Comparison of ENCODE assay signal across 2 cellular contexts in the genomic region with DNA sequence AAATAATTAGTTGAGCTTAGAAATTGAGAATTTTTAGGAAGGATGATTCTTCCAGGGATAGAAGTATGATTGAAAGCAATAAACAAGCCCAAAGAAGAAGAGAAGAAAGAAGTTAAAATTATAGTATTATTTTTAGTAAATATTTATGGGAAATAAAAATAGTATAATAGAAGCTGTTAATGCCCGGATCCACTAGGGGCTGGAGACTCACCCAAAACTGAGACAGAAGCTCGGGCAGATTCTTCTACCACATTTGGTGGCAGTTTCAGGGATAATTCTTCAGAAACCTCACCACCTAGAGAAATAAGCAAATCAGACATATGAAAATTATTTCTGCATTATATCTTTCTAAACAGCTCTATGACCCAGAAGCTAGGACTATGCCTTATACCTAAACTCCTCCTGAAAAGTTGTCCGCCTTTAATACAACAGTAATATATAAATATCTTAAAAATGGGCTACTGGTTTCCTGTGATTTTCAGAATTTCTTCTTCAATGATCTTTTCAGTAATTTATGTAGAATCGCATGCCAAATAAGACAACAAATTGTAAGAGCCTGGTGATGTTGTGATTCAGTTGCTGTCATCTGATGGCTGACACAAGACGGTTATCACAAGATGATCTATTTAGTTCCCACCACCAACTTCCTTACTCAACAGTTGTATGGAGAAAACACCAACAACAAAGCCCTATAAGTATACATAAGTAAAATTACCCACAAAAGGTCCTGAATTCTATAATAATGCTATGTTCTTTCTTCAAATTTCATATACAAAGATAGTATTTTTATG.
A peak's percentile ranks its signal among the peaks of the same experiment; 100 is the strongest.
TF ChIP-seq lines count a peak whose summit lies in the region.

No MANE protein-coding gene starts in this region.

TF ChIP-seq in GM23338, 12 proteins besides CTCF, POLR2A, EP300 and RAD21 (continued from another document):
- TF ChIP-seq ZNF331 (CRISPR knock-in tag; IDR thresholded peaks at IDR 0.05; ENCODE audit: low read depth) (no peak), JUNB (IDR thresholded peaks at IDR 0.05; ENCODE audit: unreplicated experiment) (no peak), ZNF114 (CRISPR knock-in tag; IDR thresholded peaks at IDR 0.05) (no peak), EZH2 (IDR thresholded peaks at IDR 0.05; ENCODE audit: low read depth, unreplicated experiment) (no peak), STAT1 (IDR thresholded peaks at IDR 0.05; ENCODE audit: unreplicated experiment) (no peak)
TF ChIP-seq in GM23338: peak in this region for 0.

TF ChIP-seq in HepG2, 621 proteins besides CTCF, POLR2A, EP300 and RAD21 (continued from another document):
- peak; percentile 94 for TF ChIP-seq RBM22 (optimal IDR thresholded peaks at IDR 0.05; ENCODE audit: low read length)
- TF ChIP-seq ZNF431 (CRISPR knock-in tag; IDR thresholded peaks at IDR 0.05; ENCODE audit: borderline replicate concordance, low read depth), result no peak
- no peak for TF ChIP-seq ZNF530 (CRISPR knock-in tag; IDR thresholded peaks at IDR 0.05; ENCODE audit: low read depth)
- TF ChIP-seq, protein P1, sequence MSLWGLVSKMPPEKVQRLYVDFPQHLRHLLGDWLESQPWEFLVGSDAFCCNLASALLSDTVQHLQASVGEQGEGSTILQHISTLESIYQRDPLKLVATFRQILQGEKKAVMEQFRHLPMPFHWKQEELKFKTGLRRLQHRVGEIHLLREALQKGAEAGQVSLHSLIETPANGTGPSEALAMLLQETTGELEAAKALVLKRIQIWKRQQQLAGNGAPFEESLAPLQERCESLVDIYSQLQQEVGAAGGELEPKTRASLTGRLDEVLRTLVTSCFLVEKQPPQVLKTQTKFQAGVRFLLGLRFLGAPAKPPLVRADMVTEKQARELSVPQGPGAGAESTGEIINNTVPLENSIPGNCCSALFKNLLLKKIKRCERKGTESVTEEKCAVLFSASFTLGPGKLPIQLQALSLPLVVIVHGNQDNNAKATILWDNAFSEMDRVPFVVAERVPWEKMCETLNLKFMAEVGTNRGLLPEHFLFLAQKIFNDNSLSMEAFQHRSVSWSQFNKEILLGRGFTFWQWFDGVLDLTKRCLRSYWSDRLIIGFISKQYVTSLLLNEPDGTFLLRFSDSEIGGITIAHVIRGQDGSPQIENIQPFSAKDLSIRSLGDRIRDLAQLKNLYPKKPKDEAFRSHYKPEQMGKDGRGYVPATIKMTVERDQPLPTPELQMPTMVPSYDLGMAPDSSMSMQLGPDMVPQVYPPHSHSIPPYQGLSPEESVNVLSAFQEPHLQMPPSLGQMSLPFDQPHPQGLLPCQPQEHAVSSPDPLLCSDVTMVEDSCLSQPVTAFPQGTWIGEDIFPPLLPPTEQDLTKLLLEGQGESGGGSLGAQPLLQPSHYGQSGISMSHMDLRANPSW (CRISPR knock-in tag; IDR thresholded peaks at IDR 0.05; ENCODE audit: borderline replicate concordance), result no peak
